ENCODE assay signal across 22 cellular contexts in genomic region chr6:149300563-149300962, GRCh38. TPM values are rescaled to one million over a fixed set of nuclear protein-coding genes. Genes with fewer than 3 reads are reported as not detected.
DNase-seq lines count a peak whose midpoint lies in the region; ATAC-seq, FAIRE-seq and TF ChIP-seq lines count a peak whose summit lies in the region.
"Had no signal": no experiment of that assay in that cellular context is flagged by ENCODE, and none has a peak within 500 bp of the region (broad histone marks: within the 10 kb centered on the region; RNA-seq: fewer than 3 reads in every experiment).

No MANE protein-coding gene starts in this region.

- no peak overlapping the region for H2AFZ ChIP-seq in K562 (ENCODE audit: low read depth, low read length)

- H3K27ac ChIP-seq in K562 (ENCODE audit: extremely low read depth, low read depth, low read length) (no peak overlapping the region), gastrocnemius medialis (no peak overlapping the region)
- H3K27ac ChIP-seq: BLaER1 had no signal

- POLR2A ChIA-PET in K562 (lab: Yijun Ruan, JAX): interaction anchor here (1.6 kb wide), 1 partner anchor 17 kb away, joined by 4 read pairs; the partner anchor contains the start of gene TAB2

- FAIRE-seq in K562 (lab: Jason Lieb, UNC): no peak
- FAIRE-seq: A204.1, D721Med, GM12878, GM19239 had no signal

- no peak for ATAC-seq in Right ventricle myocardium inferior
- ATAC-seq in Right ventricle myocardium superior (ENCODE audit: poor library complexity): no peak
- no peak for ATAC-seq in K562
- no peak for ATAC-seq in gastrocnemius medialis

- TF ChIP-seq POLR2A in K562 (conservative IDR thresholded peaks at IDR 0.05): no peak
- TF ChIP-seq POLR2A in gastrocnemius medialis (IDR thresholded peaks at IDR 0.05): no peak

- H3K9ac ChIP-seq in K562 (ENCODE audit: insufficient read depth in 1 of 2, low read depth in 2 of 2, low read length in 2 of 2): no peak overlapping the region
- H3K9ac ChIP-seq: BLaER1 had no signal

- no peak for TF ChIP-seq EP300 in Ishikawa (IDR thresholded peaks at IDR 0.05; ENCODE audit: borderline replicate concordance)
- TF ChIP-seq EP300 in K562 (IDR thresholded peaks at IDR 0.05; ENCODE audit: low read length): no peak

- H3K79me2 ChIP-seq in K562 (ENCODE audit: control insufficient read depth, insufficient read depth, low read length): no peaks in the 10 kb centered on the region

- H3K4me1 ChIP-seq in K562 (replicated peaks in 1 of 2; ENCODE audit: control insufficient read depth in 2 of 2, insufficient read depth in 2 of 2, low read length in 2 of 2) (no peaks in the 10 kb centered on the region), gastrocnemius medialis (no peaks in the 10 kb centered on the region)
- H3K4me1 ChIP-seq: BE2C, BLaER1 had no signal

- H3K9me3 ChIP-seq in K562 (replicated peaks; ENCODE audit: control insufficient read depth, insufficient read depth, low read depth, low read length) (no peaks in the 10 kb centered on the region), gastrocnemius medialis (no peaks in the 10 kb centered on the region)
- H3K9me3 ChIP-seq: BE2C, BLaER1 had no signal

- peak; percentile 25 for DNase-seq in Right ventricle myocardium inferior (ENCODE audit: missing footprints)
- no peak for DNase-seq in Right ventricle myocardium superior
- DNase-seq in K562 (ENCODE audit: extremely low read depth in 1 of 4, low spot score in 3 of 4): no peak
- no peak for DNase-seq in DMS53 (lab: John Stamatoyannopoulos, UW)
- no peak for DNase-seq in gastrocnemius medialis
- DNase-seq: ACHN; BE2C; C1 segment of cervical spinal cord; CD4-positive, alpha-beta memory T cell; CD4-positive, CD25-positive, alpha-beta regulatory T cell; CD8-positive, alpha-beta memory T cell; COR-L47; DMS79; DND-41; EL; GDM1 had no signal

- in situ Hi-C loops in K562 (cut with MboI): no loop called here
- in situ Hi-C loops in gastrocnemius medialis (cut with MboI; ENCODE audit: low sequenced_read_pairs in 4 of 4): loop anchor here in 1 of 4 donors (25.0 kb wide), 1 partner anchor 112 kb away; the partner anchor contains the start of gene SUMO4

- TF ChIP-seq RAD21 in Ishikawa (IDR thresholded peaks at IDR 0.05; ENCODE audit: low read depth) (no peak), K562 (CRISPR knock-in tag; conservative IDR thresholded peaks at IDR 0.05 in 1 of 2, IDR thresholded peaks at IDR 0.05 in 1 of 2) (no peak)

- no peak for TF ChIP-seq CTCF in K562 (IDR thresholded peaks at IDR 0.05 in 2 of 3, conservative IDR thresholded peaks at IDR 0.05 in 1 of 3; ENCODE audit: insufficient read depth in 2 of 3, low read depth in 1 of 3, low read length in 3 of 3)
- no peak for TF ChIP-seq CTCF in gastrocnemius medialis (IDR thresholded peaks at IDR 0.05 in 4 of 5, conservative IDR thresholded peaks at IDR 0.05 in 1 of 5)

- 39% methylated on average over 1 of the region's 1 CpG for WGBS in K562 (ENCODE audit: insufficient coverage, low coverage, missing lambda C conversion rate)

- H3K4me3 ChIP-seq in K562 (no peak overlapping the region), gastrocnemius medialis (no peak overlapping the region)
- H3K4me3 ChIP-seq: BLaER1, GM12878 had no signal

- CTCF ChIA-PET in K562 (lab: Yijun Ruan, JAX; ENCODE audit: low intra/inter-chr PET ratio): no interaction called here

- H3K36me3 ChIP-seq in K562 (ENCODE audit: control insufficient read depth, insufficient read depth, low read length) (no peaks in the 10 kb centered on the region), gastrocnemius medialis (no peaks in the 10 kb centered on the region)
- H3K36me3 ChIP-seq: BE2C, BLaER1 had no signal

- H3K4me2 ChIP-seq in K562 (ENCODE audit: insufficient read depth, low read length): no peak overlapping the region
- H3K4me2 ChIP-seq: BLaER1 had no signal

- H3K9me1 ChIP-seq in K562 (ENCODE audit: control insufficient read depth, insufficient read depth, low read length): no peaks in the 10 kb centered on the region

- H3K27me3 ChIP-seq in K562 (ENCODE audit: control insufficient read depth in 2 of 2, insufficient read depth in 2 of 2, low read length in 2 of 2): peaks cover 6 to 12% of the 10 kb centered on the region in 2 experiments; a peak in 3 of 5 replicates
- no peaks in the 10 kb centered on the region for H3K27me3 ChIP-seq in gastrocnemius medialis
- H3K27me3 ChIP-seq: BE2C, BLaER1 had no signal

- no TSS peak for BruUV-seq in K562 (replicated peaks; lab: Mats Ljungman, UMichigan)

- intact Hi-C loops in Right ventricle myocardium inferior (cut with DNase I) (no loop called here), Right ventricle myocardium superior (cut with DNase I) (no loop called here), K562 (cut with micrococcal nuclease) (no loop called here), gastrocnemius medialis (cut with DNase I; ENCODE audit: low total_unique reads) (no loop called here)

- no peaks in the 10 kb centered on the region for H4K20me1 ChIP-seq in K562 (replicated peaks; ENCODE audit: control insufficient read depth, insufficient read depth, low read length)
- H4K20me1 ChIP-seq: BLaER1 had no signal

TF ChIP-seq in Ishikawa, 13 proteins besides CTCF, POLR2A, EP300 and RAD21:
- no peak for TF ChIP-seq TCF12 (IDR thresholded peaks at IDR 0.05; ENCODE audit: low read depth)
- TF ChIP-seq YY1 (IDR thresholded peaks at IDR 0.05; ENCODE audit: low read depth): no peak
- no peak for TF ChIP-seq CREB1 (IDR thresholded peaks at IDR 0.05; ENCODE audit: low read depth)
- no peak for TF ChIP-seq MAX (IDR thresholded peaks at IDR 0.05)
- TF ChIP-seq USF1 (IDR thresholded peaks at IDR 0.05): no peak
- TF ChIP-seq ZBTB7A (IDR thresholded peaks at IDR 0.05; ENCODE audit: low read depth): no peak
- peak; percentile 25; the same call in 1 of the 2 replicates for TF ChIP-seq NFIC (IDR thresholded peaks at IDR 0.05)
- TF ChIP-seq TAF1 (IDR thresholded peaks at IDR 0.05; ENCODE audit: low read depth): no peak
- TF ChIP-seq CEBPB (IDR thresholded peaks at IDR 0.05): no peak

TF ChIP-seq in K562, 482 proteins besides CTCF, POLR2A, EP300 and RAD21:
- TF ChIP-seq NFIC (IDR thresholded peaks at IDR 0.05): peak; percentile 91
- TF ChIP-seq RBM17 (IDR thresholded peaks at IDR 0.05; ENCODE audit: borderline replicate concordance, low read depth, low read length): no peak
- no peak for TF ChIP-seq ZNF586 (CRISPR knock-in tag; conservative IDR thresholded peaks at IDR 0.05)
- TF ChIP-seq NFIX (CRISPR knock-in tag; IDR thresholded peaks at IDR 0.05; ENCODE audit: low read depth): peak; percentile 45; the same call in 1 of the 2 replicates
TF ChIP-seq in K562: peak in this region for 2.

RNA-seq across cellular contexts. Expression of gene TAB2, which starts 16.9 kb away (rescaled TPM):
- total RNA-seq in Right ventricle myocardium inferior (57.4 TPM), Right ventricle myocardium superior (58.0 TPM), K562 (2014; rRNA removed) (9.1 and 10.6 TPM in 2 replicates), K562 (2014; rRNA removed; fragmentation: Illumina TruSeq; extraction: Trizol) (17.4 and 19.9 TPM in 2 replicates), K562 (2015; rRNA removed; fragmentation: Illumina TruSeq; extraction: Trizol) (18.9 and 21.5 TPM in 2 replicates), K562 (2021) (19.3 and 23.2 TPM in 2 replicates), gastrocnemius medialis (10 to 100 TPM; 63.7 to 73.5 (median 69.2) TPM)
- total RNA-seq in K562 (2011; cell fraction: chromatin; rRNA removed; ENCODE audit: low replicate concordance): 32.6 and 83.4 TPM in 2 replicates
- total RNA-seq in K562 (2011; cell fraction: nucleolus; rRNA removed): 12.5 and 17.0 TPM in 2 replicates
- 22.4 and 28.9 TPM in 2 replicates for total RNA-seq in K562 (2011; cell fraction: nucleoplasm; rRNA removed)
- polyA plus RNA-seq in K562 (2011; rRNA removed) (36.3 and 38.3 TPM in 2 replicates), K562 (2014; fragmentation: Illumina TruSeq; extraction: Trizol) (29.8 and 32.9 TPM in 2 replicates), K562 (2014; fragmentation: Nextera tagmentation; extraction: Ambion mirVana) (1 to 10 TPM; 9.5 to 10.0 TPM), K562 (2014; rRNA removed) (16.9 and 18.6 TPM in 2 replicates)
- 14.7 and 22.5 TPM in 2 replicates for polyA plus RNA-seq in K562 (2011; cell fraction: cytosol; rRNA removed)
- 16.4 and 24.9 TPM in 2 replicates for polyA plus RNA-seq in K562 (2011; cell fraction: nucleus; rRNA removed)
- 19.1 and 25.4 TPM in 2 replicates for polyA plus RNA-seq in K562 (2012)
- polyA minus RNA-seq in K562 (2011; rRNA and poly(A)+ RNA removed): 58.1 and 66.9 TPM in 2 replicates
- 20.3 and 20.8 TPM in 2 replicates for polyA minus RNA-seq in K562 (2011; cell fraction: cytosol; rRNA and poly(A)+ RNA removed)
- polyA minus RNA-seq in K562 (2011; cell fraction: nucleus; rRNA and poly(A)+ RNA removed): 16.2 and 25.0 TPM in 2 replicates
